8 cellular contexts compared by ENCODE assay signal in genomic region chr5:103119765-103120606, GRCh38. TPM values are rescaled to one million over a fixed set of nuclear protein-coding genes. Genes with fewer than 3 reads are reported as not detected.
A peak's percentile ranks its signal among the peaks of the same experiment; 100 is the strongest.
DNase-seq lines count a peak whose midpoint lies in the region; TF ChIP-seq lines count a peak whose summit lies in the region.

A gene with protein sequence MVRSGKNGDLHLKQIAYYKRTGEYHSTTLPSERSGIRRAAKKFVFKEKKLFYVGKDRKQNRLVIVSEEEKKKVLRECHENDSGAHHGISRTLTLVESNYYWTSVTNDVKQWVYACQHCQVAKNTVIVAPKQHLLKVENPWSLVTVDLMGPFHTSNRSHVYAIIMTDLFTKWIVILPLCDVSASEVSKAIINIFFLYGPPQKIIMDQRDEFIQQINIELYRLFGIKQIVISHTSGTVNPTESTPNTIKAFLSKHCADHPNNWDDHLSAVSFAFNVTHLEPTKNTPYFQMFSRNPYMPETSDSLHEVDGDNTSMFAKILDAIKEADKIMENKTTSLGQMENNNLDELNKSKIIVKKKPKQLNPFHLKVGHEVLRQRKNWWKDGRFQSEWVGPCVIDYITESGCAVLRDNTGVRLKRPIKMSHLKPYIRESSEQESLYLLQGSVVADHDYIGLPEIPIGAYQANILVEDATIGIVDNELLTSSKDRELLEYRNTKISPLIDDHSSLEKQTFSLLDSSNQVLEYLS (minus strand): TSS chr5:103120138. CDS start chr5:103108707, 11,431 bp downstream.
Gene PPIP5K2, plus strand, starts transcription at chr5:103120301. Its CDS starts 9,289 bp downstream, at chr5:103129590.

- H3K4me1 ChIP-seq in effector memory CD4-positive, alpha-beta T cell (ENCODE audit: control insufficient read depth, insufficient read depth, low read length, poor library complexity, severe bottlenecking): peaks cover 13% of the 10 kb centered on the region

- H3K27ac ChIP-seq in effector memory CD4-positive, alpha-beta T cell (ENCODE audit: insufficient read depth, low read length, poor library complexity, severe bottlenecking): peak within 1 kb of the TSS; percentile 92

- no peaks in the 10 kb centered on the region for H3K9me3 ChIP-seq in effector memory CD4-positive, alpha-beta T cell (ENCODE audit: control insufficient read depth, low read length)

- H3K27me3 ChIP-seq in effector memory CD4-positive, alpha-beta T cell (replicated peaks; ENCODE audit: control insufficient read depth, insufficient read depth, low read length, poor library complexity, severe bottlenecking): no peaks in the 10 kb centered on the region

- no peak for TF ChIP-seq CTCF in GM20000 (IDR thresholded peaks at IDR 0.05; ENCODE audit: extremely low read depth, missing control alignments)

- H3K36me3 ChIP-seq in effector memory CD4-positive, alpha-beta T cell (ENCODE audit: control insufficient read depth, insufficient read depth, low read length): no peaks in the 10 kb centered on the region

- H3K4me3 ChIP-seq in effector memory CD4-positive, alpha-beta T cell (ENCODE audit: insufficient read depth, low read depth, low read length, poor library complexity, severe bottlenecking): peak within 1 kb of the TSS; percentile 79

- DNase-seq in COLO668 (lab: John Stamatoyannopoulos, UW; ENCODE audit: unreplicated experiment) (peak; percentile 90), GM20000 (ENCODE audit: low spot score) (peak; percentile 84), HT-29 (ENCODE audit: low spot score) (peak; percentile 98), NOMO-1 (lab: John Stamatoyannopoulos, UW; ENCODE audit: unreplicated experiment in 2 of 2) (peak; percentile 96 to 99), medulla oblongata (ENCODE audit: extremely low spot score) (peak; percentile 98)
- DNase-seq in activated CD8-positive, alpha-beta memory T cell treated with anti-CD3 and anti-CD28 coated beads for 4 hours (ENCODE audit: low read depth in 2 of 2): peak; percentile 93 to 95
- DNase-seq in effector memory CD4-positive, alpha-beta T cell: peak; percentile 90 to 97 (median 94)
- peak; percentile 95 for DNase-seq in stimulated activated CD8-positive, alpha-beta memory T cell treated with anti-CD3 and anti-CD28 coated beads, Interleukin-12 subunit alpha, Interleukin-12 subunit beta, amount 100 ng/mL, for 1 hour (ENCODE audit: low read depth)

RNA-seq across cellular contexts. Expression of the first gene that starts in this region (rescaled TPM):
- 1.6 TPM in 2 replicates for total RNA-seq in HT-29 (2014; rRNA removed; shearing (Covaris generic))

RNA-seq across cellular contexts. Expression of gene PPIP5K2, which starts in this region (rescaled TPM):
- 11.0 and 11.6 TPM in 2 replicates for total RNA-seq in HT-29 (2014; rRNA removed; shearing (Covaris generic))

Comparison
In these comparisons a context has a peak if more than half of its experiments do, and no peak if none do; other contexts are left out.
1. Peak in every context shown above with its lines: DNase-seq, H3K4me3 ChIP-seq and H3K27ac ChIP-seq.